ENCODE assay signal across 1 cellular context in the genomic region with DNA sequence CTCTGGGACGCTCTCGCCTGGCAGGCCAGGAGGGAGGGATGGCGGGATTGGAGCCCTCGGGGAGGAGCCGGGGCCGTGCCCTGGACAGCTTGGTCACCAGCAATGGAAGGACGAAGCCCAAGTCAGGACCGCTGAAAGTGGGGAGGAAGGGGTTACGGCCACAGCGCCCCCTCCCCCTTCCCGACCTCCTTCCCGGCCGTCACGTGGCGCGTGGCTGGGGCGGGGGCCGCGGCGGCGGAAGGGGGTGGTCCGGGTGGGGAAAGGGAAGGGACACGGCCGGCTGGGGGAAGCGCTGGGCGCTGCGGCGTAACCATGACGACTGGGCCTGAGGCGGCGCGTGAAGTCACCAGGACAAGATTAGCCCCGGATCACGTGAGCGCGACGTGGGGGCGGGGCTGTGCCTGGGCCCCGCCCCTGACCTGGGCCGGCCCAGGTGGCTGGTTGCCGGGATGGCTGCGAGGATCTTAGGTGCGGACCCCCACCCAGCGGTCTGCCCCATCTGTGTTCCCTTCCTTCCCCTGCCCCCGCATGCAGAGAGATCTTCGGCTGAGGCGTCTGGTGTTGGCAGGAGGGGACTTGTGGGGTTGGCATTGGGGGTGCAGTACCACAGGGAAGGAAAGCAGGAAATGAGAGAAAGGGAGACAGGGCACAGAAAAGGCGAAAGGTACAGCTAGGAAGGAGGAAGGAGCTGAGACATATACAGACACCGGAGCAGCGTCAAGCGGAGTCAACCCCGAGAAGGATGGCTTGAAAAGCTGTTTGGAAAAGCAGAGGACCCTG.
A peak's percentile ranks its signal among the peaks of the same experiment; 100 is the strongest.
TF ChIP-seq lines count a peak whose summit lies in the region.

No MANE protein-coding gene starts in this region.

TF ChIP-seq in HepG2, 621 proteins besides CTCF, POLR2A, EP300 and RAD21 (continued from another document):
- TF ChIP-seq YEATS4 (CRISPR knock-in tag; IDR thresholded peaks at IDR 0.05; ENCODE audit: borderline replicate concordance) (peak; percentile 51; the same call in 1 of the 2 replicates), ZNF274 (CRISPR knock-in tag; IDR thresholded peaks at IDR 0.05) (no peak), MXI1 (IDR thresholded peaks at IDR 0.05; ENCODE audit: borderline replicate concordance, low read depth, low read length) (peak; percentile 85; the same call in 1 of the 3 replicates)
